25 cellular contexts compared by ENCODE assay signal in genomic region chr13:50283017-50283416, GRCh38.
"Had no signal": no experiment of that assay in that cellular context is flagged by ENCODE, and none has a peak within 500 bp of the region (broad histone marks: within the 10 kb centered on the region; RNA-seq: fewer than 3 reads in every experiment).

No MANE protein-coding gene starts in this region.

- H3K9me3 ChIP-seq: breast epithelium had no signal

- H3K4me1 ChIP-seq: breast epithelium had no signal

- H3K27me3 ChIP-seq: breast epithelium had no signal

- H3K27ac ChIP-seq: breast epithelium had no signal

- H3K27me3 Mint-ChIP-seq: activated T-cell treated with anti-CD3 and anti-CD28 coated beads, Interleukin-2, amount 50 U/mL, for 24 hours had no signal

- H3K36me3 ChIP-seq: breast epithelium had no signal

- DNase-seq: activated CD4-positive, alpha-beta T cell treated with anti-CD3 and anti-CD28 coated beads for 48 hours; activated CD4-positive, alpha-beta T cell treated with anti-CD3 and anti-CD28 coated beads, Interleukin-2, amount 50 U/mL, for 48 hours; activated CD4-positive, CD25-positive, alpha-beta regulatory T cell treated with anti-CD3 and anti-CD28 coated beads, Interleukin-2, amount 50 U/mL, for 72 hours; activated CD8-positive, alpha-beta memory T cell treated with anti-CD3 and anti-CD28 coated beads, Interleukin-2, amount 10 ng/mL, durations not matched to agents 7 days and 5 days; activated effector memory CD4-positive, alpha-beta T cell treated with Interleukin-2 at 50 U/mL for 16 hours; activated naive CD4-positive, alpha-beta T cell; activated T-cell treated with anti-CD3 and anti-CD28 coated beads, Interleukin-2, amount 50 U/mL, for 24 hours; aorta; caudate nucleus; Kasumi-1; KBM-7; NCI-H1105; NCI-H1436 treated with DMSO at 0.1 percent for 48 hours; NCI-H187; NCI-H2081; NCI-H446; NCI-H524; OCI-M1; RPMI8226 had no signal

- H3K4me3 Mint-ChIP-seq: activated CD8-positive, alpha-beta memory T cell treated with anti-CD3 and anti-CD28 coated beads, Interleukin-2, amount 10 ng/mL, durations not matched to agents 7 days and 5 days; activated naive CD4-positive, alpha-beta T cell treated with anti-CD3 and anti-CD28 coated beads, Interleukin-2, amount 50 U/mL, for 24 hours; activated T-cell treated with anti-CD3 and anti-CD28 coated beads, Interleukin-2, amount 50 U/mL, for 24 hours; activated T-helper 1 cell treated with anti-CD3 and anti-CD28 coated beads, Interleukin-12 subunit alpha, Interleukin-12 subunit beta, Interleukin-2, Interleukin-4 antibody, amounts not matched to agents 30 ng/mL and 10 ng/mL and 1 ng/mL, durations not matched to agents 14 hours and 24 hours and 36 hours; T-helper 1 cell treated with Interleukin-12 subunit alpha and Interleukin-12 subunit beta and Interleukin-4 antibody, amounts not matched to agents 30 μg/mL and 1 μg/mL, for 36 hours had no signal

- H3K36me3 Mint-ChIP-seq: activated naive CD4-positive, alpha-beta T cell treated with anti-CD3 and anti-CD28 coated beads, Interleukin-2, amount 50 U/mL, for 24 hours had no signal

- H3K4me3 ChIP-seq: breast epithelium had no signal

- H3K9me3 Mint-ChIP-seq: activated naive CD4-positive, alpha-beta T cell treated with anti-CD3 and anti-CD28 coated beads, Interleukin-2, amount 50 U/mL, for 24 hours; activated T-cell treated with anti-CD3 and anti-CD28 coated beads, Interleukin-2, amount 50 U/mL, for 24 hours had no signal

- ATAC-seq: activated CD8-positive, alpha-beta memory T cell treated with anti-CD3 and anti-CD28 coated beads, Interleukin-2, amount 10 ng/mL, durations not matched to agents 7 days and 5 days; Panc1; Right ventricle myocardium inferior had no signal

- H3K27ac Mint-ChIP-seq: activated CD8-positive, alpha-beta memory T cell treated with anti-CD3 and anti-CD28 coated beads, Interleukin-2, amount 10 ng/mL, durations not matched to agents 7 days and 5 days; activated naive CD4-positive, alpha-beta T cell treated with anti-CD3 and anti-CD28 coated beads, Interleukin-2, amount 50 U/mL, for 24 hours; activated T-cell treated with anti-CD3 and anti-CD28 coated beads, Interleukin-2, amount 50 U/mL, for 24 hours; activated T-helper 1 cell treated with anti-CD3 and anti-CD28 coated beads, Interleukin-12 subunit alpha, Interleukin-12 subunit beta, Interleukin-2, Interleukin-4 antibody, amounts not matched to agents 30 ng/mL and 10 ng/mL and 1 ng/mL, durations not matched to agents 14 hours and 24 hours and 36 hours; T-helper 1 cell treated with Interleukin-12 subunit alpha and Interleukin-12 subunit beta and Interleukin-4 antibody, amounts not matched to agents 30 μg/mL and 1 μg/mL, for 36 hours had no signal
